8 cellular contexts compared by ENCODE assay signal in genomic region chr1:215567491-215568286, GRCh38. TPM values are rescaled to one million over a fixed set of nuclear protein-coding genes. Genes with fewer than 3 reads are reported as not detected.
DNase-seq lines count a peak whose midpoint lies in the region; ATAC-seq and TF ChIP-seq lines count a peak whose summit lies in the region.

No MANE protein-coding gene starts in this region.

- peak; percentile 65 for ATAC-seq in GM19452 (IDR thresholded peaks at IDR 0.05; ENCODE audit: unreplicated experiment)
- peak; percentile 38 for ATAC-seq in HG03469 (IDR thresholded peaks at IDR 0.05; ENCODE audit: unreplicated experiment)
- ATAC-seq in activated T-cell treated with anti-CD3 and anti-CD28 coated beads, Interleukin-2, amount 50 U/mL, for 4 hours = peak; percentile 64 to 75

- H3K9me3 Mint-ChIP-seq in Caco-2 (ENCODE audit: unreplicated experiment) (no peaks in the 10 kb centered on the region), nephron (no peaks in the 10 kb centered on the region)
- H3K9me3 Mint-ChIP-seq in activated T-cell treated with anti-CD3 and anti-CD28 coated beads, Interleukin-2, amount 50 U/mL, for 4 hours = no peaks in the 10 kb centered on the region

- no TSS peak for BruUV-seq in Caco-2 (replicated peaks; lab: Mats Ljungman, UMichigan)

- H3K9me3 ChIP-seq in Caco-2 (no peaks in the 10 kb centered on the region), thymus (ENCODE audit: control insufficient read depth) (no peaks in the 10 kb centered on the region)

- DNase-seq in Caco-2 (peak; percentile 69 to 70), NCI-H774 (lab: John Stamatoyannopoulos, UW) (peak; percentile 57), fibroblast of the aortic adventitia (ENCODE audit: low read depth) (peak; percentile 55)
- DNase-seq in activated T-cell treated with anti-CD3 and anti-CD28 coated beads, Interleukin-2, amount 50 U/mL, for 4 hours = peak; percentile 17

- H3K4me3 ChIP-seq in Caco-2 (ENCODE audit: low read depth, low read length) = peak overlapping the region; percentile 70
- peak overlapping the region; percentile 76 for H3K4me3 ChIP-seq in fibroblast of the aortic adventitia (ENCODE audit: low read depth, low read length)
- H3K4me3 ChIP-seq in thymus (ENCODE audit: low read length) = peak overlapping the region; percentile 83

- peaks cover 12% of the 10 kb centered on the region for H3K4me1 Mint-ChIP-seq in Caco-2 (ENCODE audit: low read depth, unreplicated experiment)
- H3K4me1 Mint-ChIP-seq in activated T-cell treated with anti-CD3 and anti-CD28 coated beads, Interleukin-2, amount 50 U/mL, for 4 hours (ENCODE audit: low read depth) = peaks cover 33% of the 10 kb centered on the region
- peaks cover 32% of the 10 kb centered on the region for H3K4me1 Mint-ChIP-seq in nephron

- H3K27ac Mint-ChIP-seq in Caco-2 (ENCODE audit: unreplicated experiment) (peak overlapping the region; percentile 99), nephron (peak overlapping the region; percentile 99 to 100 (median 100))

- POLR2A ChIA-PET in Caco-2 (lab: Charles Lee) = interaction anchor here (0.6 kb wide), 1 partner anchor 1771 kb away, joined by 3 read pairs; no protein-coding TSS in a partner anchor

- H3K36me3 ChIP-seq in Caco-2 (ENCODE audit: control insufficient read depth, insufficient read depth, low read length) (no peaks in the 10 kb centered on the region), thymus (ENCODE audit: control insufficient read depth, insufficient read depth) (no peaks in the 10 kb centered on the region)

- H3K36me3 Mint-ChIP-seq in Caco-2 (ENCODE audit: insufficient read depth, unreplicated experiment) = peaks cover 15% of the 10 kb centered on the region
- H3K36me3 Mint-ChIP-seq in activated T-cell treated with anti-CD3 and anti-CD28 coated beads, Interleukin-2, amount 50 U/mL, for 4 hours (ENCODE audit: insufficient read depth) = no peaks in the 10 kb centered on the region
- no peaks in the 10 kb centered on the region for H3K36me3 Mint-ChIP-seq in nephron (ENCODE audit: low read depth)

- WGBS in thymus = under 1% methylated on average over 63 of the region's 63 CpGs

- CTCF ChIA-PET in Caco-2 (lab: Charles Lee) = no interaction called here

- TF ChIP-seq CTCF in Caco-2 (IDR thresholded peaks at IDR 0.05; ENCODE audit: insufficient read depth in 1 of 2, low read depth in 1 of 2, low read length in 1 of 2, severe bottlenecking in 1 of 2, unreplicated experiment in 1 of 2) (no peak), fibroblast of the aortic adventitia (IDR thresholded peaks at IDR 0.05; ENCODE audit: insufficient read depth, low read length) (no peak), nephron (IDR thresholded peaks at IDR 0.05; ENCODE audit: unreplicated experiment in 3 of 3) (no peak)

- H3K4me3 Mint-ChIP-seq in Caco-2 (ENCODE audit: unreplicated experiment) = peak overlapping the region; percentile 99
- H3K4me3 Mint-ChIP-seq in activated T-cell treated with anti-CD3 and anti-CD28 coated beads, Interleukin-2, amount 50 U/mL, for 4 hours = peak overlapping the region; percentile 80
- peak overlapping the region; percentile 97 to 100 (median 100) for H3K4me3 Mint-ChIP-seq in nephron

- peak overlapping the region; percentile 80 for H3K27ac ChIP-seq in thymus (ENCODE audit: low read depth)

- no peaks in the 10 kb centered on the region for H3K27me3 ChIP-seq in Caco-2 (replicated peaks; ENCODE audit: control insufficient read depth, insufficient read depth, low read length)
- no peaks in the 10 kb centered on the region for H3K27me3 ChIP-seq in thymus (ENCODE audit: control insufficient read depth, insufficient read depth)

- H3K27me3 Mint-ChIP-seq in Caco-2 (ENCODE audit: insufficient read depth, unreplicated experiment) (no peaks in the 10 kb centered on the region), nephron (ENCODE audit: low read depth) (no peaks in the 10 kb centered on the region)
- H3K27me3 Mint-ChIP-seq in activated T-cell treated with anti-CD3 and anti-CD28 coated beads, Interleukin-2, amount 50 U/mL, for 4 hours (ENCODE audit: low read depth) = peaks cover 21% of the 10 kb centered on the region

- H3K4me1 ChIP-seq in Caco-2 = peaks cover 24% of the 10 kb centered on the region
- no peaks in the 10 kb centered on the region for H3K4me1 ChIP-seq in thymus (ENCODE audit: control insufficient read depth, insufficient read depth, low read length)

- intact Hi-C loops in Caco-2 (cut with micrococcal nuclease; ENCODE audit: unreplicated experiment) = loop anchor here (1.0 to 2.0 kb wide), 4 partner anchors 9 to 39 kb away; no protein-coding TSS in a partner anchor

RNA-seq across cellular contexts. Expression of gene KCTD3, which starts 0.6 kb away (rescaled TPM):
- 49.4 and 50.7 TPM in 2 replicates for total RNA-seq in Caco-2 (2022)
- total RNA-seq in activated T-cell treated with anti-CD3 and anti-CD28 coated beads, Interleukin-2, amount 50 U/mL, for 4 hours = 1 to 10 TPM; 1.8 to 2.8 (median 2.0) TPM
- total RNA-seq in fibroblast of the aortic adventitia (ENCODE audit: low replicate concordance) = 45.6 and 68.1 TPM in 2 replicates
- polyA plus RNA-seq in thymus = 28.9 TPM

Comparison
In these comparisons a context has a peak if more than half of its experiments do, and no peak if none do; other contexts are left out.
1. Peak in every context shown above with its lines: DNase-seq, ATAC-seq, H3K4me3 ChIP-seq and H3K27ac ChIP-seq.
2. DNase-seq: peak in every context shown above with its lines; median percentile 70 in Caco-2; 57 in NCI-H774; 55 in fibroblast of the aortic adventitia; 17 in activated T-cell treated with anti-CD3 and anti-CD28 coated beads, Interleukin-2, amount 50 U/mL, for 4 hours.
3. RNA of gene KCTD3, which starts 0.6 kb away (total RNA-seq): 49.4 to 50.7 TPM in Caco-2 and 45.6 to 68.1 TPM in fibroblast of the aortic adventitia; 1.8 to 2.8 TPM in activated T-cell treated with anti-CD3 and anti-CD28 coated beads, Interleukin-2, amount 50 U/mL, for 4 hours; every median in the first group is over 10 times any median in the second.